20 cellular contexts compared by ENCODE assay signal in genomic region chr17:32382526-32383223, GRCh38. TPM values are rescaled to one million over a fixed set of nuclear protein-coding genes. Genes with fewer than 3 reads are reported as not detected.
DNase-seq lines count a peak whose midpoint lies in the region; ATAC-seq, FAIRE-seq and TF ChIP-seq lines count a peak whose summit lies in the region.
"Had no signal": no experiment of that assay in that cellular context is flagged by ENCODE, and none has a peak within 500 bp of the region (broad histone marks: within the 10 kb centered on the region; RNA-seq: fewer than 3 reads in every experiment).

No MANE protein-coding gene starts in this region.

- 94% methylated on average over 5 of the region's 5 CpGs for WGBS in HepG2 (ENCODE audit: low lambda C conversion rate)
- WGBS in right lobe of liver (ENCODE audit: insufficient coverage, low coverage, low lambda C conversion rate, missing lambda C conversion rate) = 92% methylated on average over 5 of the region's 5 CpGs

- peaks cover 0 to 2% (median 0%) of the 10 kb centered on the region in 3 donors for H3K27me3 Mint-ChIP-seq in immature natural killer cell (ENCODE audit: low read depth in 3 of 3)
- no peaks in the 10 kb centered on the region for H3K27me3 Mint-ChIP-seq in stimulated activated memory B cell treated with anti-CD40 and anti-IgM and Interleukin-4, amounts not matched to agents 10 μg/mL and 1 μg/mL and 100 μg/mL, for 72 hours
- H3K27me3 Mint-ChIP-seq: activated CD8-positive, alpha-beta memory T cell treated with anti-CD3 and anti-CD28 coated beads, Interleukin-2, amount 10 ng/mL, durations not matched to agents 7 days and 5 days had no signal

- POLR2A ChIA-PET in HepG2 (lab: Yijun Ruan, JAX) (no interaction called here), Panc1 (lab: Charles Lee) (no interaction called here)

- FAIRE-seq in HepG2 (lab: Jason Lieb, UNC) = no peak
- FAIRE-seq: astrocyte, D721Med, HTR-8/SVneo had no signal

- no peaks in the 10 kb centered on the region for H3K9me3 Mint-ChIP-seq in immature natural killer cell
- H3K9me3 Mint-ChIP-seq in stimulated activated memory B cell treated with anti-CD40 and anti-IgM and Interleukin-4, amounts not matched to agents 10 μg/mL and 1 μg/mL and 100 μg/mL, for 72 hours = no peaks in the 10 kb centered on the region

- no TSS peak for BruUV-seq in HepG2 (replicated peaks; lab: Mats Ljungman, UMichigan)
- BruUV-seq in Panc1 (replicated peaks; lab: Mats Ljungman, UMichigan) = TSS peak; percentile 4

- no peak overlapping the region for H2AFZ ChIP-seq in HepG2 (ENCODE audit: low read length)
- no peak overlapping the region for H2AFZ ChIP-seq in MM.1S (ENCODE audit: low read length)

- peaks cover 4 to 25% (median 7%) of the 10 kb centered on the region in 3 donors for H3K36me3 Mint-ChIP-seq in immature natural killer cell
- H3K36me3 Mint-ChIP-seq in stimulated activated memory B cell treated with anti-CD40 and anti-IgM and Interleukin-4, amounts not matched to agents 10 μg/mL and 1 μg/mL and 100 μg/mL, for 72 hours = peaks cover 27% of the 10 kb centered on the region

- no peak overlapping the region for H3K4me2 ChIP-seq in HepG2 (ENCODE audit: low read depth, low read length)
- no peak overlapping the region for H3K4me2 ChIP-seq in MM.1S (ENCODE audit: low read depth, low read length)

- DNase-seq in HepG2 (ENCODE audit: low spot score) (peak; percentile 18), right lobe of liver (no peak), Panc1 (ENCODE audit: low read depth, low spot score) (no peak), immature natural killer cell (no peak), MM.1S (no peak), T-helper 2 cell (no peak)
- DNase-seq: activated CD4-positive, CD25-positive, alpha-beta regulatory T cell; activated CD8-positive, alpha-beta memory T cell treated with anti-CD3 and anti-CD28 coated beads, Interleukin-2, amount 10 ng/mL, durations not matched to agents 7 days and 5 days; activated effector memory CD4-positive, alpha-beta T cell treated with anti-CD3 and anti-CD28 coated beads, Interleukin-2, amount 50 U/mL, for 16 hours; cerebellar nuclear complex; left lung; NCI-H1417 treated with DMSO at 0.1 percent for 48 hours; NCI-H526 treated with DMSO at 0.1 percent for 48 hours; OCI-M1; SHP77 treated with DMSO at 0.1 percent for 48 hours had no signal

- peak; percentile 37 for ATAC-seq in HepG2
- no peak for ATAC-seq in right lobe of liver
- ATAC-seq in Panc1 = no peak; the same call in 1 of the 2 replicates
- ATAC-seq in stimulated activated memory B cell treated with anti-CD40 and anti-IgM and Interleukin-4, amounts not matched to agents 10 μg/mL and 1 μg/mL and 100 μg/mL, for 72 hours = no peak
- ATAC-seq: activated CD8-positive, alpha-beta memory T cell treated with anti-CD3 and anti-CD28 coated beads, Interleukin-2, amount 10 ng/mL, durations not matched to agents 7 days and 5 days; left lung had no signal

- TF ChIP-seq RAD21 in HepG2 (CRISPR knock-in tag; IDR thresholded peaks at IDR 0.05) = no peak

- TF ChIP-seq CTCF in HepG2 (CRISPR knock-in tag; IDR thresholded peaks at IDR 0.05) (no peak), right lobe of liver (IDR thresholded peaks at IDR 0.05) (no peak), Panc1 (IDR thresholded peaks at IDR 0.05) (no peak), MM.1S (IDR thresholded peaks at IDR 0.05; ENCODE audit: low read length) (no peak)

- H3K4me3 ChIP-seq in HepG2 (replicated peaks in 1 of 3; ENCODE audit: insufficient read depth in 1 of 3, low read depth in 2 of 3, low read length in 3 of 3) = no peak overlapping the region
- no peak overlapping the region for H3K4me3 ChIP-seq in right lobe of liver
- no peak overlapping the region for H3K4me3 ChIP-seq in Panc1 (ENCODE audit: low read depth in 2 of 2, low read length in 2 of 2)
- H3K4me3 ChIP-seq in MM.1S (ENCODE audit: low read length) = no peak overlapping the region
- H3K4me3 ChIP-seq: left lung, suprapubic skin had no signal

- in situ Hi-C loops in HepG2 (cut with HindIII; ENCODE audit: extremely low pct_ligation_motif_present, low pct_unique_long_range_greater_than_20kb) = no loop called here
- in situ Hi-C loops in Panc1 (cut with HindIII; ENCODE audit: low pct_unique_long_range_greater_than_20kb, low sequenced_read_pairs) = no loop called here

- TF ChIP-seq POLR2A in HepG2 (IDR thresholded peaks at IDR 0.05; ENCODE audit: insufficient read depth in 1 of 2, low read depth in 2 of 2, low read length in 2 of 2) (0 out of 4 replicates have a peak, but pooled peaks of 1 of the 2 experiments have one; percentile 12), right lobe of liver (IDR thresholded peaks at IDR 0.05) (no peak)

- H3F3A ChIP-seq in MM.1S (ENCODE audit: insufficient read depth, low read length) = 0 out of 2 replicates have a peak, but pooled peaks cover 3% of the 10 kb centered on the region

- H3K27ac Mint-ChIP-seq in immature natural killer cell = peak overlapping the region in 5 of 6 donors; percentile 12 to 86 (median 58)
- no peak overlapping the region for H3K27ac Mint-ChIP-seq in stimulated activated memory B cell treated with anti-CD40 and anti-IgM and Interleukin-4, amounts not matched to agents 10 μg/mL and 1 μg/mL and 100 μg/mL, for 72 hours

- H4K20me1 ChIP-seq in HepG2 (ENCODE audit: insufficient read depth, low read length) (peaks cover 4% of the 10 kb centered on the region; the same call in 1 of the 2 replicates), MM.1S (ENCODE audit: insufficient read depth, low read length) (0 out of 2 replicates have a peak, but pooled peaks cover 4% of the 10 kb centered on the region)

- H3K4me3 Mint-ChIP-seq in immature natural killer cell = no peak overlapping the region
- no peak overlapping the region for H3K4me3 Mint-ChIP-seq in stimulated activated memory B cell treated with anti-CD40 and anti-IgM and Interleukin-4, amounts not matched to agents 10 μg/mL and 1 μg/mL and 100 μg/mL, for 72 hours
- H3K4me3 Mint-ChIP-seq: activated CD8-positive, alpha-beta memory T cell treated with anti-CD3 and anti-CD28 coated beads, Interleukin-2, amount 10 ng/mL, durations not matched to agents 7 days and 5 days had no signal

- TF ChIP-seq EP300 in HepG2 (IDR thresholded peaks at IDR 0.05; ENCODE audit: low read depth in 2 of 2, low read length in 2 of 2) (no peak), HepG2 (CRISPR knock-in tag; IDR thresholded peaks at IDR 0.05; ENCODE audit: borderline replicate concordance) (no peak)

- CTCF ChIA-PET in HepG2 (lab: Yijun Ruan, JAX; ENCODE audit: low intra/inter-chr PET ratio, low total read pairs) = no interaction called here
- CTCF ChIA-PET in Panc1 (lab: Charles Lee) = no interaction called here

- intact Hi-C loops in HepG2 (cut with micrococcal nuclease; ENCODE audit: unreplicated experiment) = no loop called here
- intact Hi-C loops in right lobe of liver (cut with DNase I) = no loop called here
- intact Hi-C loops in Panc1 (cut with micrococcal nuclease; ENCODE audit: unreplicated experiment) = no loop called here

- no peak overlapping the region for H3K27ac ChIP-seq in HepG2 (ENCODE audit: extremely low read length, insufficient read depth, low read length)
- no peak overlapping the region for H3K27ac ChIP-seq in right lobe of liver
- H3K27ac ChIP-seq in Panc1 (ENCODE audit: low read length) = no peak overlapping the region
- H3K27ac ChIP-seq in MM.1S (ENCODE audit: low read length) = no peak overlapping the region
- H3K27ac ChIP-seq: left lung, suprapubic skin had no signal

- no peaks in the 10 kb centered on the region for H3K9me2 ChIP-seq in MM.1S (replicated peaks; ENCODE audit: insufficient read depth, low read length)

- no peaks in the 10 kb centered on the region for H3K27me3 ChIP-seq in HepG2 (ENCODE audit: control insufficient read depth in 1 of 2, insufficient read depth in 2 of 2, low read length in 2 of 2)
- H3K27me3 ChIP-seq in right lobe of liver = no peaks in the 10 kb centered on the region
- no peaks in the 10 kb centered on the region for H3K27me3 ChIP-seq in Panc1 (ENCODE audit: control insufficient read depth, insufficient read depth, low read length)
- H3K27me3 ChIP-seq in MM.1S (replicated peaks; ENCODE audit: insufficient read depth, low read length) = no peaks in the 10 kb centered on the region
- H3K27me3 ChIP-seq: left lung, suprapubic skin had no signal

- H3K9me3 ChIP-seq in HepG2 (ENCODE audit: low read length) = no peaks in the 10 kb centered on the region
- no peaks in the 10 kb centered on the region for H3K9me3 ChIP-seq in right lobe of liver
- no peaks in the 10 kb centered on the region for H3K9me3 ChIP-seq in Panc1 (ENCODE audit: control insufficient read depth, insufficient read depth, low read depth, low read length)
- H3K9me3 ChIP-seq in MM.1S (replicated peaks; ENCODE audit: insufficient read depth, low read length) = no peaks in the 10 kb centered on the region
- H3K9me3 ChIP-seq: left lung, suprapubic skin had no signal

- no peak overlapping the region; the same call in 1 of the 2 replicates for H3K9ac ChIP-seq in HepG2 (ENCODE audit: insufficient read depth, low read depth, low read length)
- H3K9ac ChIP-seq in MM.1S (ENCODE audit: low read length) = no peak overlapping the region

- H3K79me2 ChIP-seq in HepG2 (ENCODE audit: insufficient read depth, low read length) = no peaks in the 10 kb centered on the region
- peaks cover 3% of the 10 kb centered on the region; the same call in 1 of the 2 replicates for H3K79me2 ChIP-seq in MM.1S (ENCODE audit: low read length)

- H3K4me1 ChIP-seq in HepG2 (ENCODE audit: insufficient read depth, low read length) (peaks cover 63% of the 10 kb centered on the region), right lobe of liver (peaks cover 0 to 31% (median 5%) of the 10 kb centered on the region in 4 donors), Panc1 (ENCODE audit: control insufficient read depth, insufficient read depth, low read length) (no peaks in the 10 kb centered on the region), MM.1S (ENCODE audit: low read length) (no peaks in the 10 kb centered on the region)
- H3K4me1 ChIP-seq: left lung, suprapubic skin had no signal

- peaks cover 2 to 22% of the 10 kb centered on the region in 2 experiments; a peak in 3 of 5 replicates for H3K36me3 ChIP-seq in HepG2 (replicated peaks in 1 of 2; ENCODE audit: control insufficient read depth in 1 of 2, insufficient read depth in 2 of 2, low read length in 2 of 2)
- peaks cover 0 to 28% (median 17%) of the 10 kb centered on the region in 4 donors for H3K36me3 ChIP-seq in right lobe of liver
- peaks cover 40% of the 10 kb centered on the region for H3K36me3 ChIP-seq in Panc1 (ENCODE audit: control insufficient read depth, insufficient read depth, low read length)
- peaks cover 15% of the 10 kb centered on the region; the same call in 1 of the 2 replicates for H3K36me3 ChIP-seq in MM.1S (replicated peaks; ENCODE audit: insufficient read depth, low read length)

- H3K4me1 Mint-ChIP-seq in immature natural killer cell = peaks cover 4 to 55% of the 10 kb centered on the region in 2 donors
- no peaks in the 10 kb centered on the region for H3K4me1 Mint-ChIP-seq in stimulated activated memory B cell treated with anti-CD40 and anti-IgM and Interleukin-4, amounts not matched to agents 10 μg/mL and 1 μg/mL and 100 μg/mL, for 72 hours

RNA-seq across cellular contexts. Expression of gene ZNF207, which starts 32.7 kb away (rescaled TPM):
- 164 and 194 TPM in 2 replicates for total RNA-seq in HepG2 (2016; rRNA removed; fragmentation: Illumina TruSeq; extraction: Trizol)
- total RNA-seq in HepG2 (2016; cell fraction: cytosol; rRNA removed; fragmentation: Illumina TruSeq; extraction: Trizol; ENCODE audit: low read depth) = 40.6 and 48.2 TPM in 2 replicates
- 167 and 194 TPM in 2 replicates for total RNA-seq in HepG2 (2016; cell fraction: insoluble cytoplasmic fraction; rRNA removed; fragmentation: Illumina TruSeq; extraction: Trizol)
- total RNA-seq in HepG2 (2016; cell fraction: membrane; rRNA removed; fragmentation: Illumina TruSeq; extraction: Trizol) = 70.7 and 78.1 TPM in 2 replicates
- total RNA-seq in HepG2 (2016; cell fraction: nucleus; rRNA removed; fragmentation: Illumina TruSeq; extraction: Trizol) = 198 and 199 TPM in 2 replicates
- 140 and 150 TPM in 2 replicates for polyA plus RNA-seq in HepG2 (2011; rRNA removed)
- polyA plus RNA-seq in HepG2 (2011; cell fraction: cytosol; rRNA removed) = 114 and 115 TPM in 2 replicates
- polyA plus RNA-seq in HepG2 (2011; cell fraction: nucleus; rRNA removed) = 159 and 219 TPM in 2 replicates
- polyA plus RNA-seq in HepG2 (2012) = 92.3 and 112 TPM in 2 replicates
- 18.1 and 20.9 TPM in 2 replicates for polyA plus RNA-seq in HepG2 (2016; cell fraction: cytosol; fragmentation: Illumina TruSeq; extraction: Trizol; ENCODE audit: low read depth)
- 223 and 226 TPM in 2 replicates for polyA plus RNA-seq in HepG2 (2016; cell fraction: insoluble cytoplasmic fraction; fragmentation: Illumina TruSeq; extraction: Trizol; ENCODE audit: low read depth)
- 45.3 and 50.8 TPM in 2 replicates for polyA plus RNA-seq in HepG2 (2016; cell fraction: membrane; fragmentation: Illumina TruSeq; extraction: Trizol; ENCODE audit: low read depth)
- polyA plus RNA-seq in HepG2 (2016; cell fraction: nucleus; fragmentation: Illumina TruSeq; extraction: Trizol; ENCODE audit: insufficient read depth, low read depth) = 168 and 187 TPM in 2 replicates
- 218 and 342 TPM in 2 replicates for polyA minus RNA-seq in HepG2 (2011; rRNA and poly(A)+ RNA removed; ENCODE audit: low replicate concordance)
- 88.9 and 92.0 TPM in 2 replicates for polyA minus RNA-seq in HepG2 (2011; cell fraction: cytosol; rRNA and poly(A)+ RNA removed)
- 313 and 333 TPM in 2 replicates for polyA minus RNA-seq in HepG2 (2011; cell fraction: nucleus; rRNA and poly(A)+ RNA removed)
- 10 to 100 TPM; 48.0 to 91.1 (median 68.7) TPM for total RNA-seq in right lobe of liver
- total RNA-seq in Panc1 (2021; ENCODE audit: unreplicated experiment) = 215 TPM
- polyA plus RNA-seq in Panc1 (2012; ENCODE audit: insufficient read length) = 108 TPM
- 100 to 1,000 TPM; 155 to 223 (median 221) TPM for polyA plus RNA-seq in immature natural killer cell

RNA-seq across cellular contexts. Expression of gene C17orf75, which starts 40.7 kb away (rescaled TPM):
- 33.0 and 41.9 TPM in 2 replicates for total RNA-seq in HepG2 (2016; rRNA removed; fragmentation: Illumina TruSeq; extraction: Trizol)
- 9.0 and 9.5 TPM in 2 replicates for total RNA-seq in HepG2 (2016; cell fraction: cytosol; rRNA removed; fragmentation: Illumina TruSeq; extraction: Trizol; ENCODE audit: low read depth)
- 34.7 and 41.5 TPM in 2 replicates for total RNA-seq in HepG2 (2016; cell fraction: insoluble cytoplasmic fraction; rRNA removed; fragmentation: Illumina TruSeq; extraction: Trizol)
- 11.8 and 12.8 TPM in 2 replicates for total RNA-seq in HepG2 (2016; cell fraction: membrane; rRNA removed; fragmentation: Illumina TruSeq; extraction: Trizol)
- total RNA-seq in HepG2 (2016; cell fraction: nucleus; rRNA removed; fragmentation: Illumina TruSeq; extraction: Trizol) = 18.9 and 25.5 TPM in 2 replicates
- 13.4 and 16.2 TPM in 2 replicates for polyA plus RNA-seq in HepG2 (2011; rRNA removed)
- 9.4 and 10.6 TPM in 2 replicates for polyA plus RNA-seq in HepG2 (2011; cell fraction: cytosol; rRNA removed)
- polyA plus RNA-seq in HepG2 (2011; cell fraction: nucleus; rRNA removed) = 14.6 and 14.9 TPM in 2 replicates
- 16.5 and 22.8 TPM in 2 replicates for polyA plus RNA-seq in HepG2 (2012)
- polyA plus RNA-seq in HepG2 (2016; cell fraction: cytosol; fragmentation: Illumina TruSeq; extraction: Trizol; ENCODE audit: low read depth) = 4.4 and 6.4 TPM in 2 replicates
- 30.1 and 31.8 TPM in 2 replicates for polyA plus RNA-seq in HepG2 (2016; cell fraction: insoluble cytoplasmic fraction; fragmentation: Illumina TruSeq; extraction: Trizol; ENCODE audit: low read depth)
- polyA plus RNA-seq in HepG2 (2016; cell fraction: membrane; fragmentation: Illumina TruSeq; extraction: Trizol; ENCODE audit: low read depth) = 6.8 and 8.1 TPM in 2 replicates
- 37.3 and 41.0 TPM in 2 replicates for polyA plus RNA-seq in HepG2 (2016; cell fraction: nucleus; fragmentation: Illumina TruSeq; extraction: Trizol; ENCODE audit: insufficient read depth, low read depth)
- polyA minus RNA-seq in HepG2 (2011; rRNA and poly(A)+ RNA removed; ENCODE audit: low replicate concordance) = 8.8 and 11.5 TPM in 2 replicates
- 6.3 and 6.9 TPM in 2 replicates for polyA minus RNA-seq in HepG2 (2011; cell fraction: cytosol; rRNA and poly(A)+ RNA removed)
- polyA minus RNA-seq in HepG2 (2011; cell fraction: nucleus; rRNA and poly(A)+ RNA removed) = 8.2 and 15.4 TPM in 2 replicates
- total RNA-seq in right lobe of liver = 1 to 10 TPM; 7.1 to 8.9 (median 7.3) TPM
- total RNA-seq in Panc1 (2021; ENCODE audit: unreplicated experiment) = 31.6 TPM
- polyA plus RNA-seq in Panc1 (2012; ENCODE audit: insufficient read length) = 25.8 TPM
- polyA plus RNA-seq in immature natural killer cell = 10 to 100 TPM in 2 of 3 donors, 1 to 10 TPM in 1; 9.8 to 18.5 (median 12.0) TPM
